ENCODE assay signal across 1 cellular context in the genomic region with DNA sequence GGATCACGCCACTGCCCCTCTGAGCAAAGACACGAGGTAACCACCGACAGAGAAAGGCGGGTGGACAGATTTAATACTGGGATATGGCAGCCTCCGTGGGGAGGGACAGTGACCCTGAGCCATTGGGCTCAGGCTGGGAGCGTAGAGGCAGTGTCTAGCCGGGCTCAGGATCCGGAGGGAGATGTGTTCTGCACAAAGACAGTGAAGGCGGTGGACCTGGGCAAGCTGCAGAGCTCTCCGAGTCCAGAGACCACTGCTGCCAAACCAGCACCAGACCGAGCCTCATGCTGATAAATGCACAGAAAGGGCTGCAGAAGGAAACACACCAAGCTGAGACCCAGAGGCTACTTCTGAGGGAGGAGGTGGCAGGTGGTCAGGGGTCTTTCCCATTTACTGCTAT.
TF ChIP-seq lines count a peak whose summit lies in the region.

No MANE protein-coding gene starts in this region.

TF ChIP-seq in H1, 55 proteins besides CTCF, POLR2A, EP300 and RAD21 (continued from another document):
- no peak for TF ChIP-seq CTBP2 (IDR thresholded peaks at IDR 0.05; ENCODE audit: borderline replicate concordance, insufficient read depth, insufficient read length, low read length)
- no peak for TF ChIP-seq KDM1A (IDR thresholded peaks at IDR 0.05; ENCODE audit: borderline replicate concordance, low read length)
- TF ChIP-seq PHF8 (conservative IDR thresholded peaks at IDR 0.05; ENCODE audit: low read depth, low read length), result no peak
- TF ChIP-seq TBP (IDR thresholded peaks at IDR 0.05; ENCODE audit: low read depth, low read length), result no peak
- TF ChIP-seq SAP30 (IDR thresholded peaks at IDR 0.05; ENCODE audit: insufficient read depth, insufficient replicate concordance, low read length), result no peak
- TF ChIP-seq RNF2 (IDR thresholded peaks at IDR 0.05; ENCODE audit: borderline replicate concordance, low read depth, low read length, missing control alignments, poor library complexity, severe bottlenecking), result no peak
- no peak for TF ChIP-seq POLR2AphosphoS5 (IDR thresholded peaks at IDR 0.05; ENCODE audit: low read depth, low read length)
- TF ChIP-seq NRF1 (IDR thresholded peaks at IDR 0.05; ENCODE audit: low read depth, low read length), result no peak
- TF ChIP-seq SUZ12 (IDR thresholded peaks at IDR 0.05; ENCODE audit: low read length), result no peak
- TF ChIP-seq CEBPB (IDR thresholded peaks at IDR 0.05; ENCODE audit: low read depth, low read length), result no peak
- no peak for TF ChIP-seq YY1 (IDR thresholded peaks at IDR 0.05; ENCODE audit: low read depth, low read length)
- TF ChIP-seq HDAC2 (IDR thresholded peaks at IDR 0.05; ENCODE audit: borderline replicate concordance in 1 of 2, low read depth in 2 of 2, low read length in 2 of 2), result no peak
